Comparison of ENCODE assay signal across 11 cellular contexts in genomic region chr1:116568925-116569490, GRCh38. TPM values are rescaled to one million over a fixed set of nuclear protein-coding genes. Genes with fewer than 3 reads are reported as not detected.
DNase-seq lines count a peak whose midpoint lies in the region; ATAC-seq, FAIRE-seq and TF ChIP-seq lines count a peak whose summit lies in the region.
"Had no signal": no experiment of that assay in that cellular context is flagged by ENCODE, and none has a peak within 500 bp of the region (broad histone marks: within the 10 kb centered on the region; RNA-seq: fewer than 3 reads in every experiment).

No MANE protein-coding gene starts in this region.

- WGBS in ovary, 3 donors: 96 to 98% (median 96%) methylated on average over 2 of the region's 2 CpGs

- TF ChIP-seq CTCF in GM06990 (IDR thresholded peaks at IDR 0.05; ENCODE audit: insufficient read depth, low read length, poor library complexity, severe bottlenecking) (no peak), keratinocyte (optimal IDR thresholded peaks at IDR 0.05 in 1 of 3, IDR thresholded peaks at IDR 0.05 in 1 of 3, conservative IDR thresholded peaks at IDR 0.05 in 1 of 3; ENCODE audit: extremely low read depth in 1 of 3, insufficient read depth in 2 of 3, low read length in 3 of 3) (no peak), ovary (IDR thresholded peaks at IDR 0.05) (no peak)

- peak overlapping the region; percentile 3; the same call in 1 of the 2 replicates for H3K4me3 ChIP-seq in ACC112 (ENCODE audit: low read depth, low read length)
- H3K4me3 ChIP-seq in GM06990 (replicated peaks; ENCODE audit: low read depth, low read length): peak overlapping the region; percentile 96
- peak overlapping the region; percentile 98; the same call in 1 of the 2 replicates for H3K4me3 ChIP-seq in SK-N-MC
- no peak overlapping the region for H3K4me3 ChIP-seq in keratinocyte (ENCODE audit: control insufficient read depth in 2 of 3, extremely low read depth in 1 of 3, insufficient read depth in 2 of 3, low read depth in 1 of 3, low read length in 3 of 3)
- H3K4me3 ChIP-seq in ovary: no peak overlapping the region

- H3K9me1 ChIP-seq in keratinocyte (ENCODE audit: control insufficient read depth, extremely low read depth, insufficient read depth, low read length): no peaks in the 10 kb centered on the region

- no peak overlapping the region for H3K9ac ChIP-seq in SK-N-MC (ENCODE audit: insufficient read length)
- no peak overlapping the region for H3K9ac ChIP-seq in keratinocyte (ENCODE audit: control insufficient read depth, extremely low read depth, insufficient read depth, low read length)

- H3K27ac ChIP-seq in ACC112 (ENCODE audit: low read depth, low read length): no peak overlapping the region
- H3K27ac ChIP-seq in SK-N-MC: no peak overlapping the region
- no peak overlapping the region for H3K27ac ChIP-seq in keratinocyte (ENCODE audit: control insufficient read depth, insufficient read depth, low read length)
- H3K27ac ChIP-seq in ovary: no peak overlapping the region

- H3K4me2 ChIP-seq in keratinocyte (ENCODE audit: control insufficient read depth, extremely low read depth, insufficient read depth, low read depth, low read length): peak overlapping the region; percentile 96

- H3K9me3 ChIP-seq in SK-N-MC (ENCODE audit: low read depth, low read length): 0 out of 2 replicates have a peak, but pooled peaks cover 4% of the 10 kb centered on the region
- H3K9me3 ChIP-seq in keratinocyte (ENCODE audit: control insufficient read depth, low read depth, low read length): no peaks in the 10 kb centered on the region
- H3K9me3 ChIP-seq in ovary: no peaks in the 10 kb centered on the region

- DNase-seq in GM06990 (ENCODE audit: extremely low read depth, insufficient read length) (no peak), SK-N-MC (ENCODE audit: low read depth, low spot score) (no peak), keratinocyte (ENCODE audit: low read depth, low spot score) (no peak), ovary (no peak)
- DNase-seq in stimulated activated CD4-positive, alpha-beta T cell treated with anti-CD3 and anti-CD28 coated beads, Interleukin-4, amount 100 ng/mL, for 24 hours: no peak
- DNase-seq: anterior cingulate cortex, kidney glomerular epithelial cell, retina had no signal

- TF ChIP-seq EP300 in ovary (IDR thresholded peaks at IDR 0.05): no peak

- no peak for TF ChIP-seq POLR2A in ovary (IDR thresholded peaks at IDR 0.05)

- peaks cover 44% of the 10 kb centered on the region for H3K79me2 ChIP-seq in ACC112 (ENCODE audit: control insufficient read depth, insufficient read depth, low read length, unreplicated experiment)
- peaks cover 34% of the 10 kb centered on the region for H3K79me2 ChIP-seq in keratinocyte (ENCODE audit: control insufficient read depth, insufficient read depth, low read length)

- no peak for FAIRE-seq in keratinocyte (lab: Jason Lieb, UNC)

- dilution Hi-C loops in keratinocyte (cut with MboI; ENCODE audit: extremely low pct_ligation_motif_present, low sequenced_read_pairs): no loop called here

- H3K36me3 ChIP-seq in ACC112 (ENCODE audit: insufficient read depth, low read length): no peaks in the 10 kb centered on the region
- no peaks in the 10 kb centered on the region; the same call in none of the 2 replicates for H3K36me3 ChIP-seq in GM06990 (ENCODE audit: control insufficient read depth, insufficient read depth, low read length)
- H3K36me3 ChIP-seq in SK-N-MC (ENCODE audit: insufficient read depth, low read length): peaks cover 5% of the 10 kb centered on the region; the same call in 1 of the 2 replicates
- peaks cover 0 to 4% of the 10 kb centered on the region in 2 experiments for H3K36me3 ChIP-seq in keratinocyte (ENCODE audit: control insufficient read depth in 2 of 2, extremely low read depth in 1 of 2, insufficient read depth in 2 of 2, low read length in 2 of 2)
- H3K36me3 ChIP-seq in ovary: no peaks in the 10 kb centered on the region

- peaks cover 2% of the 10 kb centered on the region for H4K20me1 ChIP-seq in keratinocyte (ENCODE audit: control insufficient read depth, extremely low read depth, insufficient read depth, low read length)

- H3K27me3 ChIP-seq in ACC112 (ENCODE audit: insufficient read depth, low read length): no peaks in the 10 kb centered on the region
- H3K27me3 ChIP-seq in GM06990 (replicated peaks; ENCODE audit: control insufficient read depth, insufficient read depth, low read length): no peaks in the 10 kb centered on the region
- H3K27me3 ChIP-seq in keratinocyte (ENCODE audit: control insufficient read depth, extremely low read depth, insufficient read depth, low read length): no peaks in the 10 kb centered on the region
- no peaks in the 10 kb centered on the region for H3K27me3 ChIP-seq in ovary

- intact Hi-C loops in ovary (cut with DNase I): no loop called here

- H2AFZ ChIP-seq in ACC112 (ENCODE audit: low read length, unreplicated experiment): no peak overlapping the region
- no peak overlapping the region for H2AFZ ChIP-seq in keratinocyte (ENCODE audit: control insufficient read depth, low read length)

- H3K4me1 ChIP-seq in ACC112 (ENCODE audit: control insufficient read depth, insufficient read depth, low read length, unreplicated experiment) (peaks cover 33% of the 10 kb centered on the region), keratinocyte (ENCODE audit: control insufficient read depth, extremely low read depth, insufficient read depth, low read length) (peaks cover 20% of the 10 kb centered on the region), ovary (ENCODE audit: insufficient read depth) (no peaks in the 10 kb centered on the region)

- ATAC-seq in GM21447 (IDR thresholded peaks at IDR 0.05; ENCODE audit: unreplicated experiment) (no peak), HG02970 (IDR thresholded peaks at IDR 0.05; ENCODE audit: low FRiP score, unreplicated experiment) (no peak)

RNA-seq across cellular contexts. Expression of gene CD58, which starts 1.8 kb away (rescaled TPM):
- 15.6 to 38.6 TPM (median 32.6 TPM) in 3 replicates for polyA plus RNA-seq in keratinocyte
- polyA plus RNA-seq in keratinocyte (2011; ENCODE audit: low read depth): 18.5 TPM
- 9.7 and 31.0 TPM in 2 replicates for polyA plus RNA-seq in keratinocyte (2011; cell fraction: cytosol; rRNA removed)
- 43.2 and 51.9 TPM in 2 replicates for polyA plus RNA-seq in keratinocyte (2011; cell fraction: nucleus; rRNA removed)
- 13.9 and 22.2 TPM in 2 replicates for polyA plus RNA-seq in keratinocyte (2012; ENCODE audit: low replicate concordance)
- polyA minus RNA-seq in keratinocyte: 4.1 to 14.3 TPM (median 7.4 TPM) in 3 replicates
- polyA minus RNA-seq in keratinocyte (2011; cell fraction: cytosol; rRNA and poly(A)+ RNA removed): 7.5 TPM
- polyA minus RNA-seq in keratinocyte (2011; cell fraction: nucleus; rRNA and poly(A)+ RNA removed): 12.2 and 19.2 TPM in 2 replicates
- total RNA-seq in ovary: 10 to 100 TPM in 1 of 7 donors, 1 to 10 TPM in 6; 5.2 to 10.9 (median 6.3) TPM
- polyA plus RNA-seq in ovary: 10 to 100 TPM in 1 of 2 donors, 1 to 10 TPM in 1; 6.8 to 14.4 TPM

Comparison
In these comparisons a context has a peak if more than half of its experiments do, and no peak if none do; other contexts are left out.
1. H3K4me3 ChIP-seq: peak in ACC112 (single experiment), GM06990 (single experiment) and SK-N-MC (single experiment); none in keratinocyte (0 of 3) and ovary (single experiment).